In the genomic region with DNA sequence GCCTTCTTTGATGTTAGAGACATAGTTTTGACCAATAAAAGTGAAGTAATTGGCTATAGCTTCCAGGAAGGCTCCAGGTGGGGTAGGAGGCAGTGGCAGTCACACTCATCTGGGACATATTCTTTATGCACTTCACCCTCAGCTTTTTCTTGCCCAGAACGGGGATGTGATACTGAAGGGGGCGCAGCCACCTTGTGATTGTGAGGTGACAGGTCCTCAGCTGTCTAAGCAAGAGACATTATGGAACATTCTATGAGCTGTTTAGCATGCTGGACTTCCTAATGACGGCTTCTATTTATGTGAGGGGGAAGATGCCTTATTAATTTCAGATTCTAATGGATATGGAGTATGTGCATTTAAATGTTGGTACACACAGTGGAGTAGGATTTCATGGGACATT, we compare ENCODE assay signal across 20 cellular contexts.
"Had no signal": no experiment of that assay in that cellular context is flagged by ENCODE, and none has a peak within 500 bp of the region (broad histone marks: within the 10 kb centered on the region; RNA-seq: fewer than 3 reads in every experiment).

No MANE protein-coding gene starts in this region.

- H3K4me1 ChIP-seq: left ventricle myocardium inferior, right atrium auricular region, suprapubic skin, tibial artery, upper lobe of right lung had no signal

- H3K9me3 ChIP-seq: left ventricle myocardium inferior, mucosa of descending colon, ovary, right atrium auricular region, suprapubic skin, thoracic aorta, tibial artery, upper lobe of right lung had no signal

- H3K27ac ChIP-seq: left ventricle myocardium inferior, ovary, right atrium auricular region, skin epidermis, suprapubic skin, thoracic aorta, tibial artery, upper lobe of right lung had no signal

- H3K36me3 ChIP-seq: left ventricle myocardium inferior, ovary, right atrium auricular region, suprapubic skin, thoracic aorta, tibial artery, upper lobe of right lung had no signal

- H3K4me3 ChIP-seq: left ventricle myocardium inferior, lung, mucosa of descending colon, ovary, right atrium auricular region, skin epidermis, suprapubic skin, thoracic aorta, tibial artery, upper lobe of right lung had no signal

- DNase-seq: hypothalamus; islet precursor cell; left ventricle myocardium inferior; midbrain; mucosa of descending colon; naive thymus-derived CD4-positive, alpha-beta T cell; ovary; stimulated activated CD4-positive, alpha-beta T cell treated with anti-CD3 and anti-CD28 coated beads, Interleukin-4, amount 100 ng/mL, for 24 hours; stimulated activated naive CD4-positive, alpha-beta T cell; tibial artery; trophoblast cell; upper lobe of right lung had no signal

- ATAC-seq: mucosa of descending colon; naive thymus-derived CD4-positive, alpha-beta T cell; natural killer cell treated with Interleukin-12 subunit alpha and Interleukin-12 subunit beta and Interleukin-15 and Interleukin-18, amount 100 ng/mL, for 72 hours; sciatic nerve; stimulated activated effector memory CD8-positive, alpha-beta T cell treated with anti-CD3 and anti-CD28 coated beads, Interleukin-12 subunit alpha, Interleukin-12 subunit beta, amount 100 ng/mL, for 72 hours; upper lobe of right lung had no signal

- H3K27me3 ChIP-seq: ovary, right atrium auricular region, suprapubic skin, tibial artery, upper lobe of right lung had no signal
